1 cellular context compared by ENCODE assay signal in genomic region chr16:85306793-85307551, GRCh38.
TF ChIP-seq lines count a peak whose summit lies in the region.

No MANE protein-coding gene starts in this region.

TF ChIP-seq in H1, 55 proteins besides CTCF, POLR2A, EP300 and RAD21 (continued from another document):
- TF ChIP-seq MAFK (IDR thresholded peaks at IDR 0.05; ENCODE audit: low read depth, low read length) (no peak), RBBP5 (IDR thresholded peaks at IDR 0.05; ENCODE audit: borderline replicate concordance, low read depth, low read length) (no peak), TAF1 (IDR thresholded peaks at IDR 0.05; ENCODE audit: low read depth, low read length) (no peak), CBX5 (IDR thresholded peaks at IDR 0.05; ENCODE audit: low read depth, low read length) (no peak), CHD2 (IDR thresholded peaks at IDR 0.05; ENCODE audit: low read length) (no peak), FOSL1 (IDR thresholded peaks at IDR 0.05; ENCODE audit: insufficient read depth, low read depth, low read length) (no peak), BRCA1 (IDR thresholded peaks at IDR 0.05; ENCODE audit: low read depth, low read length) (no peak), HDAC6 (IDR thresholded peaks at IDR 0.05; ENCODE audit: low read depth, low read length) (no peak), ATF2 (IDR thresholded peaks at IDR 0.05; ENCODE audit: low read length) (no peak), SP2 (IDR thresholded peaks at IDR 0.05; ENCODE audit: low read length) (no peak), EZH2 (IDR thresholded peaks at IDR 0.05; ENCODE audit: low read depth, low read length, severe bottlenecking) (no peak)
- TF ChIP-seq, protein P1, sequence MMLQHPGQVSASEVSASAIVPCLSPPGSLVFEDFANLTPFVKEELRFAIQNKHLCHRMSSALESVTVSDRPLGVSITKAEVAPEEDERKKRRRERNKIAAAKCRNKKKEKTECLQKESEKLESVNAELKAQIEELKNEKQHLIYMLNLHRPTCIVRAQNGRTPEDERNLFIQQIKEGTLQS (IDR thresholded peaks at IDR 0.05; ENCODE audit: insufficient read depth, low read depth, low read length) = no peak
- TF ChIP-seq, protein P2, sequence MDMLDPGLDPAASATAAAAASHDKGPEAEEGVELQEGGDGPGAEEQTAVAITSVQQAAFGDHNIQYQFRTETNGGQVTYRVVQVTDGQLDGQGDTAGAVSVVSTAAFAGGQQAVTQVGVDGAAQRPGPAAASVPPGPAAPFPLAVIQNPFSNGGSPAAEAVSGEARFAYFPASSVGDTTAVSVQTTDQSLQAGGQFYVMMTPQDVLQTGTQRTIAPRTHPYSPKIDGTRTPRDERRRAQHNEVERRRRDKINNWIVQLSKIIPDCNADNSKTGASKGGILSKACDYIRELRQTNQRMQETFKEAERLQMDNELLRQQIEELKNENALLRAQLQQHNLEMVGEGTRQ (IDR thresholded peaks at IDR 0.05; ENCODE audit: low read length) = no peak
